Comparison of ENCODE assay signal across 19 cellular contexts in the genomic region with DNA sequence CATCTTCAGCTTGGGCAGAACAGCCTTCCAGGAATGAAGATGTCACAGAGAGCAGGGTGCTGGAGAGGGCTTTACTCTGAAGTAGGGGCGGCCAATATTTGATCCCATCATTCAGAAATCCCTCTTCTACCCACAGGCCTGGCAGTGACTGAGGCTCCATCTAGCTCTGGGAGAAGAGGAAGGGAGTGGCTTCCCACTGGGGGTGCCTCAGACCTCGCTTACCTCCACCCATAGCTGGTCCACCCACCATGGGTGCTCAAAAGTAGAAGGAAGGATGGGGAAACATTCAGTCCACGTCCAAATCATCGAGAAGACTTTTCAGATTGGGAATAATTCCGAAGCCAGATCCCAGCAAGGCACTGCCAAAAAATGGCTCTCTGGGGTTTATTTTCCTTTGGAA. TPM values are rescaled to one million over a fixed set of nuclear protein-coding genes. Genes with fewer than 3 reads are reported as not detected.
DNase-seq lines count a peak whose midpoint lies in the region; ATAC-seq, FAIRE-seq and TF ChIP-seq lines count a peak whose summit lies in the region.
"Had no signal": no experiment of that assay in that cellular context is flagged by ENCODE, and none has a peak within 500 bp of the region (broad histone marks: within the 10 kb centered on the region; RNA-seq: fewer than 3 reads in every experiment).

No MANE protein-coding gene starts in this region.

- H3K9me3 ChIP-seq in A549 (no peaks in the 10 kb centered on the region), right cardiac atrium (ENCODE audit: control insufficient read depth, low read length) (no peaks in the 10 kb centered on the region), gastrocnemius medialis (no peaks in the 10 kb centered on the region)
- H3K9me3 ChIP-seq: pancreas had no signal

- 85% methylated on average over 5 of the region's 5 CpGs for WGBS in A549 (ENCODE audit: missing lambda C conversion rate)
- WGBS in right cardiac atrium, result 49% methylated on average over 5 of the region's 5 CpGs

- TF ChIP-seq RAD21 in A549 (conservative IDR thresholded peaks at IDR 0.05 in 1 of 2, IDR thresholded peaks at IDR 0.05 in 1 of 2), result no peak

- no peaks in the 10 kb centered on the region for H3K27me3 ChIP-seq in brain microvascular endothelial cell (replicated peaks)
- H3K27me3 ChIP-seq in right cardiac atrium (ENCODE audit: control insufficient read depth, insufficient read depth), result no peaks in the 10 kb centered on the region
- no peaks in the 10 kb centered on the region for H3K27me3 ChIP-seq in gastrocnemius medialis
- H3K27me3 ChIP-seq: pancreas had no signal

- H3K4me2 ChIP-seq in A549, result no peak overlapping the region

- CTCF ChIA-PET in A549 (lab: Yijun Ruan, JAX), result interaction anchor here (1.1 to 11.3 kb wide), 14 partner anchors 11 to 722 kb away, joined by 3 to 125 read pairs (median 6); partner anchors contain the start of genes CD93 and THBD

- POLR2A ChIA-PET in A549 (lab: Yijun Ruan, JAX), result interaction anchor here (1.3 kb wide), 1 partner anchor 10 kb away, joined by 4 read pairs; no protein-coding TSS in a partner anchor

- ATAC-seq in A549 (no peak), right cardiac atrium (peak; percentile 35 to 66), gastrocnemius medialis (peak; percentile 11 to 20), GM21529 (IDR thresholded peaks at IDR 0.05; ENCODE audit: unreplicated experiment) (no peak)
- ATAC-seq: activated T-cell treated with anti-CD3 and anti-CD28 coated beads, Interleukin-2, amount 50 U/mL, for 4 hours had no signal

- H3K4me3 ChIP-seq in A549, result no peak overlapping the region
- H3K4me3 ChIP-seq in brain microvascular endothelial cell (ENCODE audit: low read depth, low read length), result no peak overlapping the region
- H3K4me3 ChIP-seq in right cardiac atrium (ENCODE audit: low read length), result no peak overlapping the region
- no peak overlapping the region for H3K4me3 ChIP-seq in gastrocnemius medialis
- H3K4me3 ChIP-seq: pancreas had no signal

- TF ChIP-seq EP300 in A549 (IDR thresholded peaks at IDR 0.05), result no peak

- in situ Hi-C loops in brain microvascular endothelial cell (cut with HindIII; ENCODE audit: low pct_ligation_motif_present, low sequenced_read_pairs), result no loop called here
- in situ Hi-C loops in gastrocnemius medialis (cut with MboI; ENCODE audit: low sequenced_read_pairs in 4 of 4), result no loop called here

- intact Hi-C loops in right cardiac atrium (cut with DNase I) (loop anchor here in 2 of 4 donors (10.0 kb wide), 2 partner anchors 174 to 366 kb away; no protein-coding TSS in a partner anchor), gastrocnemius medialis (cut with DNase I; ENCODE audit: low total_unique reads) (no loop called here)

- H3K36me3 ChIP-seq in brain microvascular endothelial cell (replicated peaks) (no peaks in the 10 kb centered on the region), gastrocnemius medialis (no peaks in the 10 kb centered on the region)
- H3K36me3 ChIP-seq: pancreas had no signal

- no peak for TF ChIP-seq POLR2A in A549 (IDR thresholded peaks at IDR 0.05; ENCODE audit: low read length)
- TF ChIP-seq POLR2A in gastrocnemius medialis (IDR thresholded peaks at IDR 0.05), result no peak

- no peak for TF ChIP-seq CTCF in A549 (IDR thresholded peaks at IDR 0.05)
- TF ChIP-seq CTCF in brain microvascular endothelial cell (IDR thresholded peaks at IDR 0.05; ENCODE audit: low read depth, low read length, missing control alignments), result no peak
- TF ChIP-seq CTCF in gastrocnemius medialis (IDR thresholded peaks at IDR 0.05 in 4 of 5, conservative IDR thresholded peaks at IDR 0.05 in 1 of 5), result no peak

- H3K4me1 ChIP-seq in A549, result peaks cover 18% of the 10 kb centered on the region
- peaks cover 17% of the 10 kb centered on the region for H3K4me1 ChIP-seq in right cardiac atrium (ENCODE audit: control insufficient read depth, insufficient read depth, low read length)
- H3K4me1 ChIP-seq in gastrocnemius medialis, result peaks cover 30 to 34% of the 10 kb centered on the region in 2 donors
- H3K4me1 ChIP-seq: pancreas had no signal

- FAIRE-seq in A549 (lab: Jason Lieb, UNC), result no peak
- FAIRE-seq: GM12891, pancreas had no signal

- DNase-seq in A549 (ENCODE audit: low read depth in 1 of 2, low spot score in 1 of 2) (no peak), brain microvascular endothelial cell (no peak), right cardiac atrium (no peak), gastrocnemius medialis (no peak), mesenteric fat pad (ENCODE audit: low spot score) (no peak), NAMALWA (ENCODE audit: low spot score) (no peak), NCI-H2227 (lab: John Stamatoyannopoulos, UW; ENCODE audit: unreplicated experiment) (no peak)
- DNase-seq: activated CD4-positive, alpha-beta T cell treated with anti-CD3 and anti-CD28 coated beads, Interleukin-2, amount 10 ng/mL, durations not matched to agents 7 days and 5 days; activated naive CD8-positive, alpha-beta T cell treated with anti-CD3 and anti-CD28 coated beads, Interleukin-2, amount 10 ng/mL, durations not matched to agents 7 days and 5 days; activated T-cell treated with anti-CD3 and anti-CD28 coated beads, Interleukin-2, amount 50 U/mL, for 4 hours; CD8-positive, alpha-beta memory T cell; pancreas; stimulated activated CD4-positive, alpha-beta T cell treated with anti-CD3 and anti-CD28 coated beads, Interleukin-15, amount 100 ng/mL, for 24 hours; T-helper 9 cell had no signal

- H3K27ac ChIP-seq in A549 (peak overlapping the region; percentile 8 to 37; a peak in 4 of 6 replicates), brain microvascular endothelial cell (peak overlapping the region; percentile 76), right cardiac atrium (ENCODE audit: low read length) (peak overlapping the region; percentile 74), gastrocnemius medialis (peak overlapping the region; percentile 52 to 65 (median 63))
- H3K27ac ChIP-seq: pancreas had no signal

TF ChIP-seq in A549, 52 proteins besides CTCF, POLR2A, EP300 and RAD21:
- TF ChIP-seq MAZ (IDR thresholded peaks at IDR 0.05; ENCODE audit: borderline replicate concordance, low read depth, low read length) (no peak), CHD4 (IDR thresholded peaks at IDR 0.05; ENCODE audit: borderline replicate concordance) (no peak), HDAC2 (IDR thresholded peaks at IDR 0.05) (no peak), ELK1 (IDR thresholded peaks at IDR 0.05; ENCODE audit: low read depth, low read length) (no peak), TFCP2L1 (CRISPR knock-in tag; IDR thresholded peaks at IDR 0.05) (no peak), HOXB13 (CRISPR knock-in tag; IDR thresholded peaks at IDR 0.05; ENCODE audit: low read depth) (no peak), ZNF302 (CRISPR knock-in tag; IDR thresholded peaks at IDR 0.05) (no peak), POLR2AphosphoS2 (conservative IDR thresholded peaks at IDR 0.05; ENCODE audit: low read length) (no peak), BHLHE40 (IDR thresholded peaks at IDR 0.05; ENCODE audit: low read depth, low read length) (no peak), ZSCAN20 (CRISPR knock-in tag; IDR thresholded peaks at IDR 0.05) (no peak), CHD2 (IDR thresholded peaks at IDR 0.05; ENCODE audit: low read length, partially characterized antibody) (no peak), ZC3H11A (IDR thresholded peaks at IDR 0.05) (no peak), GATA3 (IDR thresholded peaks at IDR 0.05; ENCODE audit: borderline replicate concordance) (no peak)
TF ChIP-seq in A549: peak in this region for 0.

RNA-seq across cellular contexts. Expression of gene THBD, which starts 11.8 kb away (rescaled TPM):
- 26.8 and 29.6 TPM in 2 replicates for polyA plus RNA-seq in A549 (2011; rRNA removed)
- 16.5 and 21.6 TPM in 2 replicates for polyA plus RNA-seq in A549 (2012; cell fraction: cytosol; rRNA removed)
- polyA plus RNA-seq in A549 (2012; cell fraction: nucleus; rRNA removed), result 40.4 and 67.1 TPM in 2 replicates
- 19.1 to 28.1 TPM (median 25.8 TPM) in 3 replicates for polyA plus RNA-seq in A549 (2017; fragmentation: RNase III; extraction: RNeasy Plus Mini Kit Qiagen cat#74134 plus additional on column Dnase treatment)
- polyA minus RNA-seq in A549 (2011; rRNA and poly(A)+ RNA removed), result 9.7 and 9.9 TPM in 2 replicates
- 10 to 100 TPM; 15.4 to 48.1 (median 18.5) TPM for total RNA-seq in right cardiac atrium
- polyA plus RNA-seq in right cardiac atrium, result 17.5 TPM
- total RNA-seq in gastrocnemius medialis, result 10 to 100 TPM in 3 of 4 donors, 1 to 10 TPM in 1; 9.0 to 25.7 (median 17.5) TPM
- 49.6 TPM for total RNA-seq in mesenteric fat pad
- total RNA-seq: activated CD4-positive, alpha-beta T cell treated with anti-CD3 and anti-CD28 coated beads, Interleukin-2, amount 10 ng/mL, durations not matched to agents 7 days and 5 days had no signal
- polyA plus RNA-seq: CD8-positive, alpha-beta memory T cell had no signal

RNA-seq across cellular contexts. Expression of gene CD93, which starts 24.9 kb away (rescaled TPM):
- polyA plus RNA-seq in A549 (2011; rRNA removed), result not detected in 2 replicates
- not detected in 2 replicates for polyA plus RNA-seq in A549 (2012; cell fraction: cytosol; rRNA removed)
- not detected in 2 replicates for polyA plus RNA-seq in A549 (2012; cell fraction: nucleus; rRNA removed)
- polyA plus RNA-seq in A549 (2017; fragmentation: RNase III; extraction: RNeasy Plus Mini Kit Qiagen cat#74134 plus additional on column Dnase treatment), result not detected in 3 replicates
- polyA minus RNA-seq in A549 (2011; rRNA and poly(A)+ RNA removed), result not detected in 2 replicates
- 10 to 100 TPM; 25.6 to 51.6 (median 41.7) TPM for total RNA-seq in right cardiac atrium
- 14.1 TPM for polyA plus RNA-seq in right cardiac atrium
- 10 to 100 TPM; 17.3 to 22.2 (median 21.1) TPM for total RNA-seq in gastrocnemius medialis
- total RNA-seq in mesenteric fat pad, result 105 TPM
- total RNA-seq: A172 had no signal

RNA-seq across cellular contexts. Expression of gene SSTR4, which starts 26.1 kb away (rescaled TPM):
- polyA plus RNA-seq in A549 (2011; rRNA removed) (0.07 TPM in 1 of 2 replicates, not detected in the other), A549 (2017; fragmentation: RNase III; extraction: RNeasy Plus Mini Kit Qiagen cat#74134 plus additional on column Dnase treatment) (0.08 TPM in 2 of 3 replicates, not detected in the other), right cardiac atrium (not detected)
- 0.06 and 0.07 TPM in 2 replicates for polyA plus RNA-seq in A549 (2012; cell fraction: cytosol; rRNA removed)
- polyA plus RNA-seq in A549 (2012; cell fraction: nucleus; rRNA removed), result 0.24 TPM in 1 of 2 replicates, not detected in the other
- not detected in 2 replicates for polyA minus RNA-seq in A549 (2011; rRNA and poly(A)+ RNA removed)
- total RNA-seq in right cardiac atrium (not detected), gastrocnemius medialis (not detected), mesenteric fat pad (not detected)
- total RNA-seq: A172; activated CD4-positive, alpha-beta T cell treated with anti-CD3 and anti-CD28 coated beads, Interleukin-2, amount 10 ng/mL, durations not matched to agents 7 days and 5 days; activated naive CD8-positive, alpha-beta T cell treated with anti-CD3 and anti-CD28 coated beads, Interleukin-2, amount 10 ng/mL, durations not matched to agents 7 days and 5 days; activated T-cell treated with anti-CD3 and anti-CD28 coated beads, Interleukin-2, amount 50 U/mL, for 4 hours; CD8-positive, alpha-beta memory T cell; M059J; pancreas had no signal
- polyA plus RNA-seq: CD8-positive, alpha-beta memory T cell; thymus had no signal

Comparison
In these comparisons a context has a peak if more than half of its experiments do, and no peak if none do; other contexts are left out.
1. ATAC-seq: peak in right cardiac atrium (2 of 2) and gastrocnemius medialis (2 of 2); none in A549 (0 of 2) and GM21529 (single experiment).
2. H3K27ac ChIP-seq: peak in every context shown above with its lines; median percentile 76 in brain microvascular endothelial cell; 74 in right cardiac atrium; 63 in gastrocnemius medialis; 22 in A549.